ENCODE assay signal across 11 cellular contexts in genomic region chr20:13610205-13610604, GRCh38. TPM values are rescaled to one million over a fixed set of nuclear protein-coding genes. Genes with fewer than 3 reads are reported as not detected.
DNase-seq lines count a peak whose midpoint lies in the region; ATAC-seq, FAIRE-seq and TF ChIP-seq lines count a peak whose summit lies in the region.
"Had no signal": no experiment of that assay in that cellular context is flagged by ENCODE, and none has a peak within 500 bp of the region (broad histone marks: within the 10 kb centered on the region; RNA-seq: fewer than 3 reads in every experiment).

No MANE protein-coding gene starts in this region.

- H3K27ac Mint-ChIP-seq in activated naive CD4-positive, alpha-beta T cell treated with anti-CD3 and anti-CD28 coated beads for 36 hours: no peak overlapping the region
- no peak overlapping the region for H3K27ac Mint-ChIP-seq in progenitor cell of endocrine pancreas
- H3K27ac Mint-ChIP-seq in activated CD4-positive, alpha-beta T cell treated with anti-CD3 and anti-CD28 coated beads, Interleukin-2, amount 10 ng/mL, durations not matched to agents 24 days and 14 days: no peak overlapping the region

- H3K9ac ChIP-seq in K562 (ENCODE audit: insufficient read depth in 1 of 2, low read depth in 2 of 2, low read length in 2 of 2): no peak overlapping the region

- H3K9me3 Mint-ChIP-seq in activated naive CD4-positive, alpha-beta T cell treated with anti-CD3 and anti-CD28 coated beads for 36 hours: no peaks in the 10 kb centered on the region
- no peaks in the 10 kb centered on the region for H3K9me3 Mint-ChIP-seq in progenitor cell of endocrine pancreas (ENCODE audit: low read depth)
- no peaks in the 10 kb centered on the region for H3K9me3 Mint-ChIP-seq in activated CD4-positive, alpha-beta T cell treated with anti-CD3 and anti-CD28 coated beads, Interleukin-2, amount 10 ng/mL, durations not matched to agents 24 days and 14 days

- no peak for TF ChIP-seq EP300 in K562 (IDR thresholded peaks at IDR 0.05; ENCODE audit: low read length)

- no peaks in the 10 kb centered on the region for H3K9me3 ChIP-seq in K562 (replicated peaks; ENCODE audit: control insufficient read depth, insufficient read depth, low read depth, low read length)
- H3K9me3 ChIP-seq: sigmoid colon had no signal

- H3K27ac ChIP-seq in K562 (ENCODE audit: extremely low read depth, low read depth, low read length): no peak overlapping the region
- H3K27ac ChIP-seq: sigmoid colon had no signal

- H3K36me3 Mint-ChIP-seq in activated naive CD4-positive, alpha-beta T cell treated with anti-CD3 and anti-CD28 coated beads for 36 hours (ENCODE audit: low read depth): peaks cover 16% of the 10 kb centered on the region
- H3K36me3 Mint-ChIP-seq in progenitor cell of endocrine pancreas (ENCODE audit: insufficient read depth): peaks cover 12% of the 10 kb centered on the region
- H3K36me3 Mint-ChIP-seq in activated CD4-positive, alpha-beta T cell treated with anti-CD3 and anti-CD28 coated beads, Interleukin-2, amount 10 ng/mL, durations not matched to agents 24 days and 14 days (ENCODE audit: low read depth): peaks cover 8% of the 10 kb centered on the region

- CTCF ChIA-PET in activated naive CD4-positive, alpha-beta T cell treated with anti-CD3 and anti-CD28 coated beads for 36 hours (lab: Charles Lee): interaction anchor here (0.7 to 1.0 kb wide), 2 partner anchors 162 to 180 kb away, joined by 3 read pairs; no protein-coding TSS in a partner anchor
- CTCF ChIA-PET in K562 (lab: Yijun Ruan, JAX; ENCODE audit: low intra/inter-chr PET ratio): interaction anchor here (0.8 kb wide), 1 partner anchor 179 kb away, joined by 3 read pairs; no protein-coding TSS in a partner anchor

- no peaks in the 10 kb centered on the region for H3K9me1 ChIP-seq in K562 (ENCODE audit: control insufficient read depth, insufficient read depth, low read length)

- TF ChIP-seq POLR2A in K562 (conservative IDR thresholded peaks at IDR 0.05): no peak

- intact Hi-C loops in activated naive CD4-positive, alpha-beta T cell treated with anti-CD3 and anti-CD28 coated beads for 36 hours (cut with micrococcal nuclease): no loop called here
- intact Hi-C loops in K562 (cut with micrococcal nuclease): loop anchor here (10.0 kb wide), 1 partner anchor 95 kb away; no protein-coding TSS in a partner anchor
- intact Hi-C loops in activated CD4-positive, alpha-beta T cell treated with anti-CD3 and anti-CD28 coated beads, Interleukin-2, amount 10 ng/mL, durations not matched to agents 24 days and 14 days (cut with micrococcal nuclease): no loop called here

- H3K4me2 ChIP-seq in K562 (ENCODE audit: insufficient read depth, low read length): no peak overlapping the region

- TF ChIP-seq CTCF in K562 (IDR thresholded peaks at IDR 0.05 in 2 of 3, conservative IDR thresholded peaks at IDR 0.05 in 1 of 3; ENCODE audit: insufficient read depth in 2 of 3, low read depth in 1 of 3, low read length in 3 of 3) (peak; percentile 28 to 48 (median 37); a peak in 3 of 6 replicates), progenitor cell of endocrine pancreas (IDR thresholded peaks at IDR 0.05; ENCODE audit: unreplicated experiment) (peak; percentile 44)

- no peaks in the 10 kb centered on the region for H4K20me1 ChIP-seq in K562 (replicated peaks; ENCODE audit: control insufficient read depth, insufficient read depth, low read length)

- in situ Hi-C loops in K562 (cut with MboI): no loop called here

- no peak for FAIRE-seq in K562 (lab: Jason Lieb, UNC)
- FAIRE-seq: H54 had no signal

- H3K4me1 Mint-ChIP-seq in activated naive CD4-positive, alpha-beta T cell treated with anti-CD3 and anti-CD28 coated beads for 36 hours (ENCODE audit: low read depth): no peaks in the 10 kb centered on the region
- peaks cover 2% of the 10 kb centered on the region for H3K4me1 Mint-ChIP-seq in progenitor cell of endocrine pancreas (ENCODE audit: low read depth)
- H3K4me1 Mint-ChIP-seq in activated CD4-positive, alpha-beta T cell treated with anti-CD3 and anti-CD28 coated beads, Interleukin-2, amount 10 ng/mL, durations not matched to agents 24 days and 14 days: no peaks in the 10 kb centered on the region

- H3K27me3 ChIP-seq in K562 (ENCODE audit: control insufficient read depth in 2 of 2, insufficient read depth in 2 of 2, low read length in 2 of 2): no peaks in the 10 kb centered on the region
- H3K27me3 ChIP-seq: sigmoid colon had no signal

- no peaks in the 10 kb centered on the region for H3K4me1 ChIP-seq in K562 (replicated peaks in 1 of 2; ENCODE audit: control insufficient read depth in 2 of 2, insufficient read depth in 2 of 2, low read length in 2 of 2)

- H2AFZ ChIP-seq in K562 (ENCODE audit: low read depth, low read length): no peak overlapping the region

- TF ChIP-seq RAD21 in K562 (CRISPR knock-in tag; conservative IDR thresholded peaks at IDR 0.05 in 1 of 2, IDR thresholded peaks at IDR 0.05 in 1 of 2): peak in 1 of 2 experiments; percentile 20; a peak in 2 of 4 replicates

- H3K4me3 Mint-ChIP-seq in activated naive CD4-positive, alpha-beta T cell treated with anti-CD3 and anti-CD28 coated beads for 36 hours: no peak overlapping the region
- no peak overlapping the region for H3K4me3 Mint-ChIP-seq in progenitor cell of endocrine pancreas (ENCODE audit: low read depth)
- H3K4me3 Mint-ChIP-seq in activated CD4-positive, alpha-beta T cell treated with anti-CD3 and anti-CD28 coated beads, Interleukin-2, amount 10 ng/mL, durations not matched to agents 24 days and 14 days: no peak overlapping the region

- peaks cover 5% of the 10 kb centered on the region; the same call in 1 of the 3 replicates for H3K36me3 ChIP-seq in K562 (ENCODE audit: control insufficient read depth, insufficient read depth, low read length)
- H3K36me3 ChIP-seq: sigmoid colon had no signal

- ATAC-seq in K562 (peak; percentile 77), HG03571 (IDR thresholded peaks at IDR 0.05; ENCODE audit: unreplicated experiment) (no peak)

- DNase-seq in activated naive CD4-positive, alpha-beta T cell treated with anti-CD3 and anti-CD28 coated beads for 36 hours: peak; percentile 7
- DNase-seq in activated naive CD4-positive, alpha-beta T cell (lab: John Stamatoyannopoulos, UW): no peak
- DNase-seq in HuH-7 (ENCODE audit: low spot score) (peak; percentile 23), K562 (ENCODE audit: extremely low read depth in 1 of 4, low spot score in 3 of 4) (peak; percentile 8 to 16 (median 10)), progenitor cell of endocrine pancreas (ENCODE audit: low spot score, unreplicated experiment) (no peak), inferior parietal cortex (ENCODE audit: extremely low spot score) (no peak)
- DNase-seq in activated CD4-positive, alpha-beta T cell treated with anti-CD3 and anti-CD28 coated beads, Interleukin-2, amount 10 ng/mL, durations not matched to agents 24 days and 14 days: no peak
- DNase-seq: NCI-H2227 treated with DMSO at 0.1 percent for 48 hours, sigmoid colon had no signal

- no peaks in the 10 kb centered on the region for H3K79me2 ChIP-seq in K562 (ENCODE audit: control insufficient read depth, insufficient read depth, low read length)

- POLR2A ChIA-PET in K562 (lab: Yijun Ruan, JAX): no interaction called here

- 72% methylated on average over 2 of the region's 2 CpGs for WGBS in K562 (ENCODE audit: insufficient coverage, low coverage, missing lambda C conversion rate)

- H3K27me3 Mint-ChIP-seq in activated naive CD4-positive, alpha-beta T cell treated with anti-CD3 and anti-CD28 coated beads for 36 hours (ENCODE audit: low read depth): no peaks in the 10 kb centered on the region
- H3K27me3 Mint-ChIP-seq in progenitor cell of endocrine pancreas: no peaks in the 10 kb centered on the region
- H3K27me3 Mint-ChIP-seq in activated CD4-positive, alpha-beta T cell treated with anti-CD3 and anti-CD28 coated beads, Interleukin-2, amount 10 ng/mL, durations not matched to agents 24 days and 14 days: no peaks in the 10 kb centered on the region

- no peak overlapping the region for H3K4me3 ChIP-seq in K562
- H3K4me3 ChIP-seq: sigmoid colon had no signal

- no TSS peak for BruUV-seq in K562 (replicated peaks; lab: Mats Ljungman, UMichigan)

TF ChIP-seq in K562, 482 proteins besides CTCF, POLR2A, EP300 and RAD21 (continues in another document):
- TF ChIP-seq ZFPM2 (CRISPR knock-in tag; IDR thresholded peaks at IDR 0.05) (no peak), KAT2B (IDR thresholded peaks at IDR 0.05; ENCODE audit: low read depth, low read length) (no peak)
- TF ChIP-seq, protein P1, sequence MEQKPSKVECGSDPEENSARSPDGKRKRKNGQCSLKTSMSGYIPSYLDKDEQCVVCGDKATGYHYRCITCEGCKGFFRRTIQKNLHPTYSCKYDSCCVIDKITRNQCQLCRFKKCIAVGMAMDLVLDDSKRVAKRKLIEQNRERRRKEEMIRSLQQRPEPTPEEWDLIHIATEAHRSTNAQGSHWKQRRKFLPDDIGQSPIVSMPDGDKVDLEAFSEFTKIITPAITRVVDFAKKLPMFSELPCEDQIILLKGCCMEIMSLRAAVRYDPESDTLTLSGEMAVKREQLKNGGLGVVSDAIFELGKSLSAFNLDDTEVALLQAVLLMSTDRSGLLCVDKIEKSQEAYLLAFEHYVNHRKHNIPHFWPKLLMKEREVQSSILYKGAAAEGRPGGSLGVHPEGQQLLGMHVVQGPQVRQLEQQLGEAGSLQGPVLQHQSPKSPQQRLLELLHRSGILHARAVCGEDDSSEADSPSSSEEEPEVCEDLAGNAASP (IDR thresholded peaks at IDR 0.05): no peak

RNA-seq across cellular contexts. Expression of gene TASP1, which starts 28.5 kb away (rescaled TPM):
- 1 to 10 TPM; 6.3 to 6.7 TPM for total RNA-seq in activated naive CD4-positive, alpha-beta T cell treated with anti-CD3 and anti-CD28 coated beads for 36 hours
- 24.9 and 39.3 TPM in 2 replicates for total RNA-seq in K562 (2011; cell fraction: chromatin; rRNA removed; ENCODE audit: low replicate concordance)
- total RNA-seq in K562 (2011; cell fraction: nucleolus; rRNA removed): 9.3 and 14.9 TPM in 2 replicates
- total RNA-seq in K562 (2011; cell fraction: nucleoplasm; rRNA removed): 16.5 and 18.9 TPM in 2 replicates
- total RNA-seq in K562 (2014; rRNA removed) (5.1 and 5.2 TPM in 2 replicates), K562 (2014; rRNA removed; fragmentation: Illumina TruSeq; extraction: Trizol) (7.1 and 8.3 TPM in 2 replicates), K562 (2015; rRNA removed; fragmentation: Illumina TruSeq; extraction: Trizol) (5.4 and 6.4 TPM in 2 replicates), K562 (2021) (5.4 and 5.9 TPM in 2 replicates), progenitor cell of endocrine pancreas (18.6 and 22.4 TPM in 2 replicates)
- polyA plus RNA-seq in K562 (2011; rRNA removed) (8.3 and 11.4 TPM in 2 replicates), K562 (2014; fragmentation: Illumina TruSeq; extraction: Trizol) (3.7 and 4.6 TPM in 2 replicates), K562 (2014; fragmentation: Nextera tagmentation; extraction: Ambion mirVana) (10 to 100 TPM in 1 of 2 experiments, 1 to 10 TPM in 1; 8.6 to 10.6 TPM), K562 (2014; rRNA removed) (5.1 and 6.4 TPM in 2 replicates)
- polyA plus RNA-seq in K562 (2011; cell fraction: cytosol; rRNA removed): 1.9 and 5.8 TPM in 2 replicates
- polyA plus RNA-seq in K562 (2011; cell fraction: nucleus; rRNA removed): 7.0 and 14.3 TPM in 2 replicates
- 4.4 TPM in 2 replicates for polyA plus RNA-seq in K562 (2012)
- 18.3 and 40.1 TPM in 2 replicates for polyA minus RNA-seq in K562 (2011; rRNA and poly(A)+ RNA removed)
- polyA minus RNA-seq in K562 (2011; cell fraction: cytosol; rRNA and poly(A)+ RNA removed): 2.8 and 8.0 TPM in 2 replicates
- polyA minus RNA-seq in K562 (2011; cell fraction: nucleus; rRNA and poly(A)+ RNA removed): 19.5 and 53.2 TPM in 2 replicates
- 14.6 and 14.9 TPM in 2 replicates for total RNA-seq in activated CD4-positive, alpha-beta T cell treated with anti-CD3 and anti-CD28 coated beads, Interleukin-2, amount 10 ng/mL, durations not matched to agents 24 days and 14 days

Comparison
In these comparisons a context has a peak if more than half of its experiments do, and no peak if none do; other contexts are left out.
1. DNase-seq: peak in activated naive CD4-positive, alpha-beta T cell treated with anti-CD3 and anti-CD28 coated beads for 36 hours (single experiment), HuH-7 (single experiment) and K562 (4 of 4); none in activated naive CD4-positive, alpha-beta T cell (0 of 4), progenitor cell of endocrine pancreas (single experiment), activated CD4-positive, alpha-beta T cell treated with anti-CD3 and anti-CD28 coated beads, Interleukin-2, amount 10 ng/mL, durations not matched to agents 24 days and 14 days (single experiment) and inferior parietal cortex (single experiment).